In the genomic region with DNA sequence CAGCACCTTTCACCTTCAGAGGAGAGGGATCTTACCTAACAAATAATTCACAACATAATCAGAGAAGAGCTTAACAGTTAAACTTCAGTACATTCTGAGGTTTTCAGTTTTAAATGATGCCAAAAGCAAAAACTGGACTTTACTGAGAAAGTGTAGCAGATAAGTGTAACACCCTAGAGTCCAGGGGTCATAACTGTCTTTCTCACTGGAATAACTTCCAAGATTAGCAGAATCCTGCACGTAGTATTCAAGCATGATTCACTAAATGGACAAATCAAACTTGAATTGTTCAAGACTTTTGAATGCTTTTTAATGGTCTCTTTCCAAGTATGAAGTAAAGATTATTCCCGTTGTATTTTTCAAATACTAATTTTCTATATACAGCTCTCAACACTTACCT, we compare ENCODE assay signal across 29 cellular contexts.
"Had no signal": no experiment of that assay in that cellular context is flagged by ENCODE, and none has a peak within 500 bp of the region (broad histone marks: within the 10 kb centered on the region; RNA-seq: fewer than 3 reads in every experiment).

No MANE protein-coding gene starts in this region.

- H3K9me3 ChIP-seq: heart right ventricle, left lung, mucosa of descending colon, neutrophil, ovary, psoas muscle, sigmoid colon, spleen, stomach, thyroid gland, vagina had no signal

- H3K27ac ChIP-seq: dorsolateral prefrontal cortex, epithelial cell of prostate, heart right ventricle, left lung, neutrophil, ovary, psoas muscle, sigmoid colon, skin epidermis, spleen, stomach, thyroid gland, vagina had no signal

- H3K4me3 ChIP-seq: dorsolateral prefrontal cortex, heart right ventricle, left lung, mucosa of descending colon, ovary, psoas muscle, sigmoid colon, skin epidermis, spleen, stomach, thyroid gland, vagina had no signal

- DNase-seq: dorsolateral prefrontal cortex; effector CD4-positive, alpha-beta T cell; foreskin melanocyte; glutamatergic neuron; heart right ventricle; hippocampal formation; left cardiac atrium; left lung; mesenchymal stem cell; mucosa of descending colon; naive B cell; ovary; posterior cingulate gyrus; psoas muscle; right cardiac atrium; sigmoid colon; spleen; stimulated activated naive CD4-positive, alpha-beta T cell; stomach; thyroid gland; trophoblast cell had no signal

- H3K9me3 Mint-ChIP-seq: mesothelial cell of epicardium, naive B cell had no signal

- H3K27me3 ChIP-seq: dorsolateral prefrontal cortex, heart right ventricle, left lung, neutrophil, ovary, sigmoid colon, spleen, stomach, thyroid gland, vagina had no signal

- H3K36me3 ChIP-seq: heart right ventricle, left lung, neutrophil, ovary, sigmoid colon, spleen, stomach, thyroid gland, vagina had no signal

- H3K4me3 Mint-ChIP-seq: mesothelial cell of epicardium; naive B cell; natural killer cell treated with Interleukin-12 subunit alpha and Interleukin-12 subunit beta and Interleukin-15 and Interleukin-18, amount 100 ng/mL, for 72 hours; neural crest cell had no signal

- H3K4me1 ChIP-seq: left lung, spleen, stomach, thyroid gland, vagina had no signal

- H3K36me3 Mint-ChIP-seq: mesothelial cell of epicardium, naive B cell had no signal

- H3K4me1 Mint-ChIP-seq: naive B cell, neural crest cell had no signal

- H3K27ac Mint-ChIP-seq: mesothelial cell of epicardium; naive B cell; natural killer cell treated with Interleukin-12 subunit alpha and Interleukin-12 subunit beta and Interleukin-15 and Interleukin-18, amount 100 ng/mL, for 72 hours had no signal

- ATAC-seq: esophagus mucosa; heart right ventricle; left lung; mucosa of descending colon; natural killer cell treated with Interleukin-12 subunit alpha and Interleukin-12 subunit beta and Interleukin-15 and Interleukin-18, amount 100 ng/mL, for 72 hours; psoas muscle; right cardiac atrium had no signal
